ENCODE assay signal across 8 cellular contexts in genomic region chr7:100429637-100430449, GRCh38. TPM values are rescaled to one million over a fixed set of nuclear protein-coding genes. Genes with fewer than 3 reads are reported as not detected.
DNase-seq lines count a peak whose midpoint lies in the region; ATAC-seq and TF ChIP-seq lines count a peak whose summit lies in the region.

A gene with protein sequence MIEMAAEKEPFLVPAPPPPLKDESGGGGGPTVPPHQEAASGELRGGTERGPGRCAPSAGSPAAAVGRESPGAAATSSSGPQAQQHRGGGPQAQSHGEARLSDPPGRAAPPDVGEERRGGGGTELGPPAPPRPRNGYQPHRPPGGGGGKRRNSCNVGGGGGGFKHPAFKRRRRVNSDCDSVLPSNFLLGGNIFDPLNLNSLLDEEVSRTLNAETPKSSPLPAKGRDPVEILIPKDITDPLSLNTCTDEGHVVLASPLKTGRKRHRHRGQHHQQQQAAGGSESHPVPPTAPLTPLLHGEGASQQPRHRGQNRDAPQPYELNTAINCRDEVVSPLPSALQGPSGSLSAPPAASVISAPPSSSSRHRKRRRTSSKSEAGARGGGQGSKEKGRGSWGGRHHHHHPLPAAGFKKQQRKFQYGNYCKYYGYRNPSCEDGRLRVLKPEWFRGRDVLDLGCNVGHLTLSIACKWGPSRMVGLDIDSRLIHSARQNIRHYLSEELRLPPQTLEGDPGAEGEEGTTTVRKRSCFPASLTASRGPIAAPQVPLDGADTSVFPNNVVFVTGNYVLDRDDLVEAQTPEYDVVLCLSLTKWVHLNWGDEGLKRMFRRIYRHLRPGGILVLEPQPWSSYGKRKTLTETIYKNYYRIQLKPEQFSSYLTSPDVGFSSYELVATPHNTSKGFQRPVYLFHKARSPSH (plus strand): TSS chr7:100429831. CDS start chr7:100430019, 188 bp downstream.

- no peak within 1 kb of the TSS for H2AFZ ChIP-seq in ACC112 (ENCODE audit: low read length, unreplicated experiment)
- H2AFZ ChIP-seq in mammary epithelial cell (ENCODE audit: low read depth, low read length): peak within 1 kb of the TSS; percentile 94

- under 1% methylated on average over 24 of the region's 94 CpGs for WGBS in mammary epithelial cell (ENCODE audit: low coverage, missing lambda C conversion rate)

- peaks cover 32% of the 10 kb centered on the region for H3K36me3 Mint-ChIP-seq in WTC11

- H3K9ac ChIP-seq in mammary epithelial cell (ENCODE audit: insufficient read depth, low read length): peak within 1 kb of the TSS; percentile 95

- peak; percentile 96 for DNase-seq in NCI-H226
- DNase-seq in WTC11 (ENCODE audit: low spot score): peak; percentile 90
- DNase-seq in mammary epithelial cell: peak; percentile 90
- DNase-seq in iPS-NIHi11 (ENCODE audit: low spot score): peak; percentile 91

- dilution Hi-C loops in mammary epithelial cell (cut with HindIII; ENCODE audit: low sequenced_read_pairs): loop anchor here (5.0 to 10.0 kb wide), 3 partner anchors 132 to 245 kb away; partner anchors contain the start of genes GNB2 and MOSPD3

- intact Hi-C loops in mammary epithelial cell (cut with micrococcal nuclease): loop anchor here (1.0 to 2.0 kb wide), 2 partner anchors 49 to 156 kb away; partner anchors contain the start of genes FBXO24, LRCH4 and TSC22D4

- H3K4me3 ChIP-seq in ACC112 (ENCODE audit: low read depth, low read length): peak within 1 kb of the TSS; percentile 80
- peak within 1 kb of the TSS; percentile 83 to 91 (median 84) for H3K4me3 ChIP-seq in mammary epithelial cell (replicated peaks in 1 of 3; ENCODE audit: insufficient read depth in 1 of 3, low read depth in 2 of 3, low read length in 3 of 3)
- peak within 1 kb of the TSS; percentile 60 to 94 (median 92) for H3K4me3 ChIP-seq in skin epidermis

- POLR2A ChIA-PET in WTC11 (lab: Charles Lee): interaction anchor here (0.5 to 3.0 kb wide), 13 partner anchors 13 to 459 kb away, joined by 3 to 25 read pairs (median 5); partner anchors contain the start of genes FBXO24, LAMTOR4 and UFSP1

- H3K9me3 ChIP-seq in mammary epithelial cell (replicated peaks; ENCODE audit: insufficient read depth, low read length): no peaks in the 10 kb centered on the region

- peak within 1 kb of the TSS; percentile 97 for H3K4me3 Mint-ChIP-seq in WTC11

- H3K36me3 ChIP-seq in ACC112 (ENCODE audit: insufficient read depth, low read length): 0 out of 2 replicates have a peak, but pooled peaks cover 8% of the 10 kb centered on the region
- peaks cover 15% of the 10 kb centered on the region for H3K36me3 ChIP-seq in mammary epithelial cell (ENCODE audit: insufficient read depth, low read length)

- peak within 1 kb of the TSS; percentile 100 for H3K27ac Mint-ChIP-seq in WTC11

- BruUV-seq in mammary epithelial cell (replicated peaks; lab: Mats Ljungman, UMichigan): no TSS peak

- in situ Hi-C loops in mammary epithelial cell (cut with MboI; ENCODE audit: low sequenced_read_pairs in 2 of 2): no loop called here

- H3K79me2 ChIP-seq in ACC112 (ENCODE audit: control insufficient read depth, insufficient read depth, low read length, unreplicated experiment) (peaks cover 34% of the 10 kb centered on the region), mammary epithelial cell (ENCODE audit: insufficient read depth, low read length) (peaks cover 53% of the 10 kb centered on the region)

- TF ChIP-seq CTCF in WTC11 (IDR thresholded peaks at IDR 0.05) (no peak), mammary epithelial cell (conservative IDR thresholded peaks at IDR 0.05 in 1 of 2, IDR thresholded peaks at IDR 0.05 in 1 of 2; ENCODE audit: extremely low read depth in 1 of 2, insufficient read depth in 1 of 2, low read depth in 1 of 2, low read length in 2 of 2) (no peak)

- H3K27ac ChIP-seq in ACC112 (ENCODE audit: low read depth, low read length) (peak within 1 kb of the TSS; percentile 95), mammary epithelial cell (ENCODE audit: insufficient read depth, low read depth, low read length) (peak within 1 kb of the TSS; percentile 95), skin epidermis (peak within 1 kb of the TSS; percentile 95 to 100 (median 99))

- H4K20me1 ChIP-seq in mammary epithelial cell (ENCODE audit: insufficient read depth, low read length): no peaks in the 10 kb centered on the region

- CTCF ChIA-PET in WTC11 (lab: Charles Lee) (interaction anchor here (0.6 to 3.2 kb wide), 14 partner anchors 15 to 130 kb away, joined by 3 to 20 read pairs (median 4); no protein-coding TSS in a partner anchor), mammary epithelial cell (lab: Charles Lee; ENCODE audit: low non-redundant PET) (interaction anchor here (0.6 kb wide), 1 partner anchor 130 kb away, joined by 5 read pairs; no protein-coding TSS in a partner anchor)

- no peaks in the 10 kb centered on the region for H3K27me3 ChIP-seq in ACC112 (ENCODE audit: insufficient read depth, low read length)
- no peaks in the 10 kb centered on the region for H3K27me3 ChIP-seq in mammary epithelial cell (ENCODE audit: insufficient read depth, low read length)

- ATAC-seq in GM18907 (IDR thresholded peaks at IDR 0.05; ENCODE audit: unreplicated experiment) (peak; percentile 45), HG03139 (IDR thresholded peaks at IDR 0.05; ENCODE audit: unreplicated experiment) (peak; percentile 34), WTC11 (peak; percentile 41)

- peak within 1 kb of the TSS; percentile 95 for H3K4me2 ChIP-seq in mammary epithelial cell (ENCODE audit: insufficient read depth, low read depth, low read length)

- H3K9me3 Mint-ChIP-seq in WTC11: peaks cover 4% of the 10 kb centered on the region; the same call in 1 of the 2 replicates

- peaks cover 30% of the 10 kb centered on the region for H3K27me3 Mint-ChIP-seq in WTC11 (ENCODE audit: low read depth)

- peaks cover 28% of the 10 kb centered on the region for H3K4me1 ChIP-seq in ACC112 (ENCODE audit: control insufficient read depth, insufficient read depth, low read length, unreplicated experiment)
- peaks cover 23% of the 10 kb centered on the region for H3K4me1 ChIP-seq in mammary epithelial cell (ENCODE audit: insufficient read depth, low read length)

- H3K4me1 Mint-ChIP-seq in WTC11: peaks cover 32% of the 10 kb centered on the region

TF ChIP-seq in WTC11, 78 proteins besides CTCF, POLR2A, EP300 and RAD21 (continues in another document):
- peak; percentile 53; the same call in 1 of the 2 replicates for TF ChIP-seq JUN (CRISPR knock-in tag; IDR thresholded peaks at IDR 0.05)
- peak; percentile 68; the same call in 1 of the 2 replicates for TF ChIP-seq ZNF219 (CRISPR knock-in tag; IDR thresholded peaks at IDR 0.05; ENCODE audit: borderline replicate concordance)
- TF ChIP-seq, protein P1, sequence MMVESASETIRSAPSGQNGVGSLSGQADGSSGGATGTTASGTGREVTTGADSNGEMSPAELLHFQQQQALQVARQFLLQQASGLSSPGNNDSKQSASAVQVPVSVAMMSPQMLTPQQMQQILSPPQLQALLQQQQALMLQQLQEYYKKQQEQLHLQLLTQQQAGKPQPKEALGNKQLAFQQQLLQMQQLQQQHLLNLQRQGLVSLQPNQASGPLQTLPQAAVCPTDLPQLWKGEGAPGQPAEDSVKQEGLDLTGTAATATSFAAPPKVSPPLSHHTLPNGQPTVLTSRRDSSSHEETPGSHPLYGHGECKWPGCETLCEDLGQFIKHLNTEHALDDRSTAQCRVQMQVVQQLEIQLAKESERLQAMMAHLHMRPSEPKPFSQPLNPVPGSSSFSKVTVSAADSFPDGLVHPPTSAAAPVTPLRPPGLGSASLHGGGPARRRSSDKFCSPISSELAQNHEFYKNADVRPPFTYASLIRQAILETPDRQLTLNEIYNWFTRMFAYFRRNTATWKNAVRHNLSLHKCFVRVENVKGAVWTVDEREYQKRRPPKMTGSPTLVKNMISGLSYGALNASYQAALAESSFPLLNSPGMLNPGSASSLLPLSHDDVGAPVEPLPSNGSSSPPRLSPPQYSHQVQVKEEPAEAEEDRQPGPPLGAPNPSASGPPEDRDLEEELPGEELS (CRISPR knock-in tag; IDR thresholded peaks at IDR 0.05): peak; percentile 48
- no peak for TF ChIP-seq FOXJ3 (CRISPR knock-in tag; IDR thresholded peaks at IDR 0.05; ENCODE audit: borderline replicate concordance)
- no peak for TF ChIP-seq IRF2 (CRISPR knock-in tag; IDR thresholded peaks at IDR 0.05; ENCODE audit: borderline replicate concordance, low read depth)
- peak; percentile 30; the same call in 1 of the 2 replicates for TF ChIP-seq TEAD1 (CRISPR knock-in tag; IDR thresholded peaks at IDR 0.05)
- TF ChIP-seq FOXK1 (CRISPR knock-in tag; IDR thresholded peaks at IDR 0.05): peak; percentile 32; the same call in 1 of the 2 replicates
- TF ChIP-seq, protein P2, sequence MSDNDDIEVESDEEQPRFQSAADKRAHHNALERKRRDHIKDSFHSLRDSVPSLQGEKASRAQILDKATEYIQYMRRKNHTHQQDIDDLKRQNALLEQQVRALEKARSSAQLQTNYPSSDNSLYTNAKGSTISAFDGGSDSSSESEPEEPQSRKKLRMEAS (CRISPR knock-in tag; IDR thresholded peaks at IDR 0.05): 0 out of 2 replicates have a peak, but pooled peaks have one; percentile 39
- TF ChIP-seq E2F5 (CRISPR knock-in tag; IDR thresholded peaks at IDR 0.05): peak; percentile 37; the same call in 1 of the 2 replicates
- peak; percentile 72; the same call in 1 of the 2 replicates for TF ChIP-seq SMAD3 (CRISPR knock-in tag; IDR thresholded peaks at IDR 0.05; ENCODE audit: borderline replicate concordance)

RNA-seq across cellular contexts. Expression of the gene that starts here (rescaled TPM):
- 41.9 to 49.6 TPM (median 47.7 TPM) in 3 replicates for total RNA-seq in WTC11 (2021)
- total RNA-seq in mammary epithelial cell: 10 to 100 TPM; 23.2 to 39.5 TPM
- 24.1 TPM for polyA plus RNA-seq in mammary epithelial cell
- 37.6 TPM for polyA minus RNA-seq in mammary epithelial cell

Comparison
In these comparisons a context has a peak if more than half of its experiments do, and no peak if none do; other contexts are left out.
1. Peak in every context shown above with its lines: DNase-seq, ATAC-seq, H3K4me3 ChIP-seq and H3K27ac ChIP-seq.